ENCODE assay signal across 29 cellular contexts in the genomic region with DNA sequence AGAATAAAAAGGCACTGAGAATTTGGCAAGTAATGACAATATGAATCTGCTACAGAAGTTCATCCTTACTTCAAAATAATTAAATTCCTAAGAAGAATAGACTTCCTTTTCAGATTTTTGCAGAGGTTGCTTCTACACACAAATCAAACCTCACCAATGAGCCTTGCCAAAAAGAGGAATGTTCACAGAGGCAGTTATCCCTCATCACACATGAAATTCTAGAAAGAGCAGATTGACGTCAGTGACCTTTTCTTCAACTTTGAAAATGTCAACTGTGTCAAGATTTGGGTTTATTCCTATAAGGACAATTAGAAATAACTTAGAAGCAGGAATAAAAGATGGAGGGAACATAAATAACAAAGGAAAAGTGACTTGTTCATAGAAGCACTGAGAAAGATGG.
DNase-seq lines count a peak whose midpoint lies in the region; ATAC-seq and TF ChIP-seq lines count a peak whose summit lies in the region.
"Had no signal": no experiment of that assay in that cellular context is flagged by ENCODE, and none has a peak within 500 bp of the region (broad histone marks: within the 10 kb centered on the region; RNA-seq: fewer than 3 reads in every experiment).

No MANE protein-coding gene starts in this region.

- TF ChIP-seq CTCF in natural killer cell (IDR thresholded peaks at IDR 0.05) (no peak), ascending aorta (IDR thresholded peaks at IDR 0.05) (no peak)

- peaks cover 19 to 25% of the 10 kb centered on the region in 2 donors for H3K4me1 Mint-ChIP-seq in natural killer cell treated with Interleukin-12 subunit alpha and Interleukin-12 subunit beta and Interleukin-15 and Interleukin-18, amount 100 ng/mL, for 72 hours (ENCODE audit: low read depth in 2 of 2)
- H3K4me1 Mint-ChIP-seq in natural killer cell, result peaks cover 8 to 9% of the 10 kb centered on the region in 2 donors
- H3K4me1 Mint-ChIP-seq in stimulated activated effector memory CD8-positive, alpha-beta T cell treated with anti-CD3 and anti-CD28 coated beads, Interleukin-12 subunit alpha, Interleukin-12 subunit beta, amount 100 ng/mL, for 72 hours, result peaks cover 28% of the 10 kb centered on the region

- no peak for ATAC-seq in natural killer cell treated with Interleukin-12 subunit alpha and Interleukin-12 subunit beta and Interleukin-15 and Interleukin-18, amount 100 ng/mL, for 72 hours
- no peak for ATAC-seq in natural killer cell
- ATAC-seq in stimulated activated effector memory CD8-positive, alpha-beta T cell treated with anti-CD3 and anti-CD28 coated beads, Interleukin-12 subunit alpha, Interleukin-12 subunit beta, amount 100 ng/mL, for 72 hours, result no peak
- ATAC-seq: GM12878 had no signal

- no peaks in the 10 kb centered on the region for H3K4me1 ChIP-seq in ascending aorta
- H3K4me1 ChIP-seq: Caco-2, HAP-1 had no signal

- intact Hi-C loops in natural killer cell (cut with micrococcal nuclease), result no loop called here
- intact Hi-C loops in ascending aorta (cut with DNase I), result no loop called here

- peaks cover 40 to 64% of the 10 kb centered on the region in 2 donors for H3K36me3 ChIP-seq in ascending aorta

- H3K27ac ChIP-seq in caudate nucleus (ENCODE audit: low read depth, low read length), result peak overlapping the region; percentile 4
- H3K27ac ChIP-seq in ascending aorta, result no peak overlapping the region

- peaks cover 54% of the 10 kb centered on the region for H3K36me3 Mint-ChIP-seq in natural killer cell treated with Interleukin-12 subunit alpha and Interleukin-12 subunit beta and Interleukin-15 and Interleukin-18, amount 100 ng/mL, for 72 hours
- peaks cover 29% of the 10 kb centered on the region for H3K36me3 Mint-ChIP-seq in natural killer cell
- H3K36me3 Mint-ChIP-seq in stimulated activated effector memory CD8-positive, alpha-beta T cell treated with anti-CD3 and anti-CD28 coated beads, Interleukin-12 subunit alpha, Interleukin-12 subunit beta, amount 100 ng/mL, for 72 hours, result peaks cover 98% of the 10 kb centered on the region

- no peak for DNase-seq in natural killer cell treated with Interleukin-12 subunit alpha and Interleukin-12 subunit beta and Interleukin-15 and Interleukin-18, amount 100 ng/mL, for 72 hours (ENCODE audit: low spot score)
- DNase-seq in natural killer cell (no peak), caudate nucleus (lab: John Stamatoyannopoulos, UW) (peak in 2 of 61 donors; percentile 51 to 58), putamen (ENCODE audit: low spot score) (peak; percentile 48), D341Med (ENCODE audit: low spot score) (no peak), ascending aorta (ENCODE audit: low spot score in 2 of 2) (no peak)
- no peak for DNase-seq in stimulated activated effector memory CD8-positive, alpha-beta T cell treated with anti-CD3 and anti-CD28 coated beads, Interleukin-12 subunit alpha, Interleukin-12 subunit beta, amount 100 ng/mL, for 72 hours (ENCODE audit: low spot score in 2 of 2)
- DNase-seq: C1 segment of cervical spinal cord; Caco-2; CD4-positive, alpha-beta memory T cell; DMS 273 treated with DMSO at 0.1 percent for 48 hours; DMS79; EL; GDM1; GOT3; HFFc6; KBM-7; NCI-H1092; NCI-H1417 treated with DMSO at 0.1 percent for 48 hours; NCI-H1694 treated with DMSO at 0.1 percent for 48 hours; NCI-H2081 treated with DMSO at 0.1 percent for 48 hours; NCI-H2171; NCI-H226; NCI-H510A; NCI-H69; RPMI8226; SHP77 had no signal

- peak overlapping the region; percentile 19 to 53 for H3K27ac Mint-ChIP-seq in natural killer cell treated with Interleukin-12 subunit alpha and Interleukin-12 subunit beta and Interleukin-15 and Interleukin-18, amount 100 ng/mL, for 72 hours
- peak overlapping the region in 1 of 2 donors; percentile 6 for H3K27ac Mint-ChIP-seq in natural killer cell
- no peak overlapping the region for H3K27ac Mint-ChIP-seq in stimulated activated effector memory CD8-positive, alpha-beta T cell treated with anti-CD3 and anti-CD28 coated beads, Interleukin-12 subunit alpha, Interleukin-12 subunit beta, amount 100 ng/mL, for 72 hours

- no peaks in the 10 kb centered on the region for H3K27me3 ChIP-seq in ascending aorta

- no peaks in the 10 kb centered on the region for H3K9me3 Mint-ChIP-seq in natural killer cell treated with Interleukin-12 subunit alpha and Interleukin-12 subunit beta and Interleukin-15 and Interleukin-18, amount 100 ng/mL, for 72 hours
- H3K9me3 Mint-ChIP-seq in natural killer cell, result no peaks in the 10 kb centered on the region
- no peaks in the 10 kb centered on the region for H3K9me3 Mint-ChIP-seq in stimulated activated effector memory CD8-positive, alpha-beta T cell treated with anti-CD3 and anti-CD28 coated beads, Interleukin-12 subunit alpha, Interleukin-12 subunit beta, amount 100 ng/mL, for 72 hours
- H3K9me3 Mint-ChIP-seq: CD4-positive, alpha-beta memory T cell had no signal

- no peaks in the 10 kb centered on the region for H3K27me3 Mint-ChIP-seq in natural killer cell treated with Interleukin-12 subunit alpha and Interleukin-12 subunit beta and Interleukin-15 and Interleukin-18, amount 100 ng/mL, for 72 hours
- no peaks in the 10 kb centered on the region for H3K27me3 Mint-ChIP-seq in natural killer cell (ENCODE audit: low read depth in 2 of 2)
- H3K27me3 Mint-ChIP-seq: CD4-positive, alpha-beta memory T cell had no signal

- no peaks in the 10 kb centered on the region for H3K9me3 ChIP-seq in ascending aorta
- H3K9me3 ChIP-seq: Caco-2, HAP-1 had no signal

- no peak overlapping the region for H3K4me3 Mint-ChIP-seq in natural killer cell treated with Interleukin-12 subunit alpha and Interleukin-12 subunit beta and Interleukin-15 and Interleukin-18, amount 100 ng/mL, for 72 hours
- H3K4me3 Mint-ChIP-seq in natural killer cell, result no peak overlapping the region
- no peak overlapping the region for H3K4me3 Mint-ChIP-seq in stimulated activated effector memory CD8-positive, alpha-beta T cell treated with anti-CD3 and anti-CD28 coated beads, Interleukin-12 subunit alpha, Interleukin-12 subunit beta, amount 100 ng/mL, for 72 hours
- H3K4me3 Mint-ChIP-seq: CD4-positive, alpha-beta memory T cell; HFFc6 had no signal

- no peak overlapping the region for H3K4me3 ChIP-seq in ascending aorta
- H3K4me3 ChIP-seq: GM12878, HAP-1 had no signal
